18 cellular contexts compared by ENCODE assay signal in the genomic region with DNA sequence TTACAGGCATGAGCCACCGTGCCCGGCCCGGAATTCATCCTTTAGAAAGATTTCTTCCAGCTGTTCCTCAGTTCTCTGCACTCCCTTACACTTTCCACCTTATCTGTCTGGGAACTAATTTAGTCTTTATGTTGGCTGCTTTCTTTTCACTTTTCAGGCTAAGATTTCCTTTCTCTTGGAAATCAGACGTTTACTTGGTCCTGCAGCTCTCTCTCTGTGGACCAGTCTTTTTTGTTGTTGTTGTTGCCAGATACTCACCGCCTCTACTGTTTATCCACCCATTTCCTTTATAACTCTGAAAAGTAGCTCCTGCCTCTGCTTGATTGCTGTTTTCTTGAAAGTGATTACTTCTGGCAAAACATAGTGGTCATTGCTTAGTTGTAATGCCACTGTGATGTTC.
"Had no signal": no experiment of that assay in that cellular context is flagged by ENCODE, and none has a peak within 500 bp of the region (broad histone marks: within the 10 kb centered on the region; RNA-seq: fewer than 3 reads in every experiment).

No MANE protein-coding gene starts in this region.

- H3K9me3 ChIP-seq: body of pancreas, left lung had no signal

- H3K36me3 Mint-ChIP-seq: naive thymus-derived CD4-positive, alpha-beta T cell; stimulated activated naive B cell treated with anti-CD40 and anti-IgM and Interleukin-4, amounts not matched to agents 10 μg/mL and 1 μg/mL and 100 μg/mL, for 72 hours had no signal

- H3K27me3 Mint-ChIP-seq: naive thymus-derived CD4-positive, alpha-beta T cell; stimulated activated naive B cell treated with anti-CD40 and anti-IgM and Interleukin-4, amounts not matched to agents 10 μg/mL and 1 μg/mL and 100 μg/mL, for 72 hours; T-helper 17 cell had no signal

- ATAC-seq: activated naive CD4-positive, alpha-beta T cell treated with anti-CD3 and anti-CD28 coated beads, Interleukin-2, amount 50 U/mL, for 72 hours; activated T-cell treated with anti-CD3 and anti-CD28 coated beads, Interleukin-2, amount 50 U/mL, for 72 hours; body of pancreas; left lung; naive thymus-derived CD4-positive, alpha-beta T cell; stimulated activated naive B cell treated with anti-CD40 and anti-IgM and Interleukin-4, amounts not matched to agents 10 μg/mL and 1 μg/mL and 100 μg/mL, for 72 hours; T-helper 17 cell had no signal

- H3K27ac ChIP-seq: body of pancreas, left lung, VCaP had no signal

- H3K4me3 Mint-ChIP-seq: activated T-cell treated with anti-CD3 and anti-CD28 coated beads, Interleukin-2, amount 50 U/mL, for 72 hours; naive thymus-derived CD4-positive, alpha-beta T cell; stimulated activated naive B cell treated with anti-CD40 and anti-IgM and Interleukin-4, amounts not matched to agents 10 μg/mL and 1 μg/mL and 100 μg/mL, for 72 hours; T-helper 17 cell had no signal

- DNase-seq: activated CD4-positive, alpha-beta T cell treated with anti-CD3 and anti-CD28 coated beads for 1 hour; activated gamma-delta T cell; activated T-cell treated with anti-CD3 and anti-CD28 coated beads, Interleukin-2, amount 50 U/mL, for 72 hours; amniotic stem cell; body of pancreas; caudate nucleus; dorsolateral prefrontal cortex; erythroblast; foreskin melanocyte; glutamatergic neuron; hippocampal formation; left lung; naive thymus-derived CD4-positive, alpha-beta T cell; retina; stimulated activated naive B cell treated with anti-CD40 and anti-IgM and Interleukin-4, amounts not matched to agents 10 μg/mL and 1 μg/mL and 100 μg/mL, for 72 hours; T-helper 17 cell had no signal

- H3K4me3 ChIP-seq: body of pancreas, left lung had no signal

- H3K9me3 Mint-ChIP-seq: activated naive CD4-positive, alpha-beta T cell treated with anti-CD3 and anti-CD28 coated beads, Interleukin-2, amount 50 U/mL, for 72 hours; activated T-cell treated with anti-CD3 and anti-CD28 coated beads, Interleukin-2, amount 50 U/mL, for 72 hours; naive thymus-derived CD4-positive, alpha-beta T cell; stimulated activated naive B cell treated with anti-CD40 and anti-IgM and Interleukin-4, amounts not matched to agents 10 μg/mL and 1 μg/mL and 100 μg/mL, for 72 hours had no signal

- H3K36me3 ChIP-seq: left lung had no signal

- H3K27ac Mint-ChIP-seq: activated naive CD4-positive, alpha-beta T cell treated with anti-CD3 and anti-CD28 coated beads, Interleukin-2, amount 50 U/mL, for 72 hours; activated T-cell treated with anti-CD3 and anti-CD28 coated beads, Interleukin-2, amount 50 U/mL, for 72 hours; stimulated activated naive B cell treated with anti-CD40 and anti-IgM and Interleukin-4, amounts not matched to agents 10 μg/mL and 1 μg/mL and 100 μg/mL, for 72 hours; T-helper 17 cell had no signal

- H3K27me3 ChIP-seq: body of pancreas, dorsolateral prefrontal cortex, left lung had no signal
